Comparison of ENCODE assay signal across 11 cellular contexts in genomic region chr15:44034933-44035624, GRCh38.
DNase-seq lines count a peak whose midpoint lies in the region; TF ChIP-seq lines count a peak whose summit lies in the region.
"Had no signal": no experiment of that assay in that cellular context is flagged by ENCODE, and none has a peak within 500 bp of the region (broad histone marks: within the 10 kb centered on the region; RNA-seq: fewer than 3 reads in every experiment).

No MANE protein-coding gene starts in this region.

- H3K4me3 ChIP-seq in astrocyte of the cerebellum (ENCODE audit: low read depth, low read length) (no peak overlapping the region), ovary (no peak overlapping the region)
- H3K4me3 ChIP-seq: thoracic aorta had no signal

- WGBS in ovary, 3 donors, result 30 to 39% (median 34%) methylated on average over 3 of the region's 3 CpGs

- intact Hi-C loops in ovary (cut with DNase I), result no loop called here

- TF ChIP-seq CTCF in astrocyte of the cerebellum (IDR thresholded peaks at IDR 0.05; ENCODE audit: low read depth, low read length, missing control alignments), result no peak
- no peak for TF ChIP-seq CTCF in ovary (IDR thresholded peaks at IDR 0.05)

- H3K9me3 ChIP-seq in ovary, result no peaks in the 10 kb centered on the region
- H3K9me3 ChIP-seq: thoracic aorta had no signal

- no peaks in the 10 kb centered on the region for H3K4me1 ChIP-seq in ovary (ENCODE audit: insufficient read depth)

- no peak for TF ChIP-seq POLR2A in ovary (IDR thresholded peaks at IDR 0.05)

- H3K36me3 ChIP-seq in ovary, result no peaks in the 10 kb centered on the region
- H3K36me3 ChIP-seq: thoracic aorta had no signal

- in situ Hi-C loops in astrocyte of the cerebellum (cut with HindIII; ENCODE audit: low sequenced_read_pairs), result no loop called here

- H3K27ac ChIP-seq in substantia nigra (ENCODE audit: low read depth, low read length, poor library complexity, severe bottlenecking) (peak overlapping the region; percentile 13), ovary (no peak overlapping the region)

- DNase-seq in HT1080 (ENCODE audit: low read depth) (peak; percentile 63), astrocyte of the cerebellum (ENCODE audit: low read depth) (peak; percentile 88), glomerular visceral epithelial cell (ENCODE audit: extremely low spot score) (peak; percentile 26), substantia nigra (lab: John Stamatoyannopoulos, UW) (peak in 3 of 49 donors; percentile 1 to 21 (median 2)), ovary (no peak), NCI-H2196 (lab: John Stamatoyannopoulos, UW; ENCODE audit: unreplicated experiment) (no peak), HT-29 (ENCODE audit: low spot score) (no peak)
- DNase-seq: activated CD4-positive, alpha-beta T cell treated with anti-CD3 and anti-CD28 coated beads for 36 hours; NCI-H1092; NCI-H748 treated with DMSO at 0.1 percent for 48 hours had no signal

- no peak for TF ChIP-seq EP300 in ovary (IDR thresholded peaks at IDR 0.05)

- no peaks in the 10 kb centered on the region for H3K27me3 ChIP-seq in ovary

Comparison
In these comparisons a context has a peak if more than half of its experiments do, and no peak if none do; other contexts are left out.
1. DNase-seq: peak in HT1080 (single experiment), astrocyte of the cerebellum (single experiment) and glomerular visceral epithelial cell (single experiment); none in ovary (0 of 5), NCI-H2196 (single experiment) and HT-29 (single experiment).